ENCODE assay signal across 10 cellular contexts in genomic region chr11:34266090-34266912, GRCh38.
DNase-seq lines count a peak whose midpoint lies in the region; ATAC-seq and TF ChIP-seq lines count a peak whose summit lies in the region.
"Had no signal": no experiment of that assay in that cellular context is flagged by ENCODE, and none has a peak within 500 bp of the region (broad histone marks: within the 10 kb centered on the region; RNA-seq: fewer than 3 reads in every experiment).

No MANE protein-coding gene starts in this region.

- H3K4me1 Mint-ChIP-seq in stimulated activated memory B cell treated with anti-CD40 and anti-IgM and Interleukin-4, amounts not matched to agents 10 μg/mL and 1 μg/mL and 100 μg/mL, for 72 hours = peaks cover 27% of the 10 kb centered on the region

- peak overlapping the region; percentile 3 for H3K27ac ChIP-seq in smooth muscle cell (ENCODE audit: low read depth)

- DNase-seq in HCEC 1CT (peak; percentile 78), SW480 (ENCODE audit: low spot score) (peak; percentile 56), globus pallidus (ENCODE audit: low spot score) (peak; percentile 91), smooth muscle cell (lab: John Stamatoyannopoulos, UW; ENCODE audit: unreplicated experiment) (no peak), NCI-H1436 treated with DMSO at 0.1 percent for 48 hours (lab: John Stamatoyannopoulos, UW) (no peak)
- DNase-seq in activated CD4-positive, CD25-positive, alpha-beta regulatory T cell treated with anti-CD3 and anti-CD28 coated beads, Interleukin-2, amount 50 U/mL, for 72 hours = no peak
- DNase-seq: activated T-cell treated with anti-CD3 and anti-CD28 coated beads, Interleukin-2, amount 50 U/mL, for 72 hours had no signal

- H3K27me3 Mint-ChIP-seq in stimulated activated memory B cell treated with anti-CD40 and anti-IgM and Interleukin-4, amounts not matched to agents 10 μg/mL and 1 μg/mL and 100 μg/mL, for 72 hours = no peaks in the 10 kb centered on the region

- peaks cover 8% of the 10 kb centered on the region for H3F3A ChIP-seq in smooth muscle cell (ENCODE audit: low read depth)

- 37% methylated on average over 11 of the region's 11 CpGs for WGBS in smooth muscle cell (ENCODE audit: low lambda C conversion rate)

- no peaks in the 10 kb centered on the region for H3K9me3 ChIP-seq in smooth muscle cell (replicated peaks; ENCODE audit: low read depth)

- no peaks in the 10 kb centered on the region for H3K27me3 ChIP-seq in smooth muscle cell (ENCODE audit: low read depth)

- no peaks in the 10 kb centered on the region for H3K36me3 ChIP-seq in smooth muscle cell (ENCODE audit: low read depth)

- no peak for ATAC-seq in stimulated activated memory B cell treated with anti-CD40 and anti-IgM and Interleukin-4, amounts not matched to agents 10 μg/mL and 1 μg/mL and 100 μg/mL, for 72 hours
- no peak for ATAC-seq in GM18907 (IDR thresholded peaks at IDR 0.05; ENCODE audit: unreplicated experiment)
- ATAC-seq: activated T-cell treated with anti-CD3 and anti-CD28 coated beads, Interleukin-2, amount 50 U/mL, for 72 hours had no signal

- TF ChIP-seq CTCF in smooth muscle cell (IDR thresholded peaks at IDR 0.05; ENCODE audit: borderline replicate concordance, insufficient read depth, poor library complexity, severe bottlenecking) = no peak

- H3K4me3 ChIP-seq in smooth muscle cell = no peak overlapping the region
- H3K4me3 ChIP-seq: skin epidermis had no signal

- H3K4me3 Mint-ChIP-seq in stimulated activated memory B cell treated with anti-CD40 and anti-IgM and Interleukin-4, amounts not matched to agents 10 μg/mL and 1 μg/mL and 100 μg/mL, for 72 hours = no peak overlapping the region
- H3K4me3 Mint-ChIP-seq: activated T-cell treated with anti-CD3 and anti-CD28 coated beads, Interleukin-2, amount 50 U/mL, for 72 hours had no signal

- H3K9me3 Mint-ChIP-seq in stimulated activated memory B cell treated with anti-CD40 and anti-IgM and Interleukin-4, amounts not matched to agents 10 μg/mL and 1 μg/mL and 100 μg/mL, for 72 hours = no peaks in the 10 kb centered on the region
- H3K9me3 Mint-ChIP-seq: activated T-cell treated with anti-CD3 and anti-CD28 coated beads, Interleukin-2, amount 50 U/mL, for 72 hours had no signal

- H4K20me1 ChIP-seq in smooth muscle cell (ENCODE audit: low read depth) = peaks cover 23% of the 10 kb centered on the region

- H3K27ac Mint-ChIP-seq in stimulated activated memory B cell treated with anti-CD40 and anti-IgM and Interleukin-4, amounts not matched to agents 10 μg/mL and 1 μg/mL and 100 μg/mL, for 72 hours = no peak overlapping the region
- H3K27ac Mint-ChIP-seq: activated T-cell treated with anti-CD3 and anti-CD28 coated beads, Interleukin-2, amount 50 U/mL, for 72 hours had no signal

- peaks cover 5% of the 10 kb centered on the region for H3K79me2 ChIP-seq in smooth muscle cell (ENCODE audit: low read depth)

- no peaks in the 10 kb centered on the region for H3K36me3 Mint-ChIP-seq in stimulated activated memory B cell treated with anti-CD40 and anti-IgM and Interleukin-4, amounts not matched to agents 10 μg/mL and 1 μg/mL and 100 μg/mL, for 72 hours

- no peak overlapping the region for H3K9ac ChIP-seq in smooth muscle cell (ENCODE audit: low read depth)

- peaks cover 22% of the 10 kb centered on the region for H3K4me1 ChIP-seq in smooth muscle cell (ENCODE audit: low read depth)

- peak overlapping the region; percentile 58 for H3K4me2 ChIP-seq in smooth muscle cell

- H2AFZ ChIP-seq in smooth muscle cell (ENCODE audit: low read depth) = no peak overlapping the region

Comparison
In these comparisons a context has a peak if more than half of its experiments do, and no peak if none do; other contexts are left out.
1. DNase-seq: peak in HCEC 1CT (single experiment), SW480 (single experiment) and globus pallidus (single experiment); none in smooth muscle cell (single experiment), NCI-H1436 treated with DMSO at 0.1 percent for 48 hours (single experiment) and activated CD4-positive, CD25-positive, alpha-beta regulatory T cell treated with anti-CD3 and anti-CD28 coated beads, Interleukin-2, amount 50 U/mL, for 72 hours (single experiment).